ENCODE assay signal across 18 cellular contexts in genomic region chr10:21959998-21960397, GRCh38. TPM values are rescaled to one million over a fixed set of nuclear protein-coding genes. Genes with fewer than 3 reads are reported as not detected.
DNase-seq lines count a peak whose midpoint lies in the region; ATAC-seq and TF ChIP-seq lines count a peak whose summit lies in the region.
"Had no signal": no experiment of that assay in that cellular context is flagged by ENCODE, and none has a peak within 500 bp of the region (broad histone marks: within the 10 kb centered on the region; RNA-seq: fewer than 3 reads in every experiment).

No MANE protein-coding gene starts in this region.

- TF ChIP-seq CTCF in WTC11 (IDR thresholded peaks at IDR 0.05) (no peak), glutamatergic neuron (IDR thresholded peaks at IDR 0.05; ENCODE audit: partially characterized antibody, unreplicated experiment) (peak; percentile 7), left lung (IDR thresholded peaks at IDR 0.05) (no peak), mesothelial cell of epicardium (IDR thresholded peaks at IDR 0.05; ENCODE audit: unreplicated experiment) (no peak)

- POLR2A ChIA-PET in WTC11 (lab: Charles Lee), result no interaction called here

- H3K4me3 ChIP-seq in left lung, result no peak overlapping the region
- H3K4me3 ChIP-seq: SK-N-MC had no signal

- no peak overlapping the region for H3K27ac ChIP-seq in left lung
- H3K27ac ChIP-seq: 22Rv1, SK-N-MC had no signal

- no peaks in the 10 kb centered on the region for H3K27me3 ChIP-seq in left lung

- no peak for ATAC-seq in activated T-cell treated with anti-CD3 and anti-CD28 coated beads, Interleukin-2, amount 50 U/mL, for 72 hours (replicated peaks in 1 of 2)
- ATAC-seq in WTC11 (no peak), left lung (no peak)
- ATAC-seq: HepG2, Panc1 had no signal

- DNase-seq in activated T-cell treated with anti-CD3 and anti-CD28 coated beads, Interleukin-2, amount 50 U/mL, for 72 hours, result no peak
- DNase-seq in activated T-cell treated with anti-CD3 and anti-CD28 coated beads, Interleukin-2, amount 50 U/mL, for 24 hours, result no peak
- DNase-seq in WTC11 (ENCODE audit: low spot score) (no peak), glutamatergic neuron (no peak), left lung (no peak), cortex of kidney (lab: John Stamatoyannopoulos, UW) (no peak), mesothelial cell of epicardium (ENCODE audit: low spot score in 2 of 2, unreplicated experiment in 2 of 2) (no peak)
- DNase-seq in activated CD4-positive, alpha-beta T cell treated with anti-CD3 and anti-CD28 coated beads, Interleukin-2, amount 50 U/mL, for 1 hour, result no peak
- DNase-seq: CD4-positive, alpha-beta T cell; MM.1S; NCI-H2029; NCI-H446 treated with DMSO at 0.1 percent for 48 hours; NCI-H526; SIG-M5 had no signal

- peak overlapping the region; percentile 61 for H3K27ac Mint-ChIP-seq in activated T-cell treated with anti-CD3 and anti-CD28 coated beads, Interleukin-2, amount 50 U/mL, for 72 hours
- no peak overlapping the region for H3K27ac Mint-ChIP-seq in activated T-cell treated with anti-CD3 and anti-CD28 coated beads, Interleukin-2, amount 50 U/mL, for 24 hours
- peak overlapping the region; percentile 22; the same call in 1 of the 2 replicates for H3K27ac Mint-ChIP-seq in WTC11
- H3K27ac Mint-ChIP-seq in glutamatergic neuron (ENCODE audit: unreplicated experiment), result no peak overlapping the region
- H3K27ac Mint-ChIP-seq in mesothelial cell of epicardium, result no peak overlapping the region
- H3K27ac Mint-ChIP-seq: CD4-positive, alpha-beta T cell had no signal

- H3K36me3 Mint-ChIP-seq in activated T-cell treated with anti-CD3 and anti-CD28 coated beads, Interleukin-2, amount 50 U/mL, for 72 hours (ENCODE audit: insufficient read depth in 2 of 2), result peaks cover under 1% of the 10 kb centered on the region in 2 donors
- no peaks in the 10 kb centered on the region for H3K36me3 Mint-ChIP-seq in activated T-cell treated with anti-CD3 and anti-CD28 coated beads, Interleukin-2, amount 50 U/mL, for 24 hours (ENCODE audit: low read depth)
- H3K36me3 Mint-ChIP-seq in WTC11, result peaks cover 6% of the 10 kb centered on the region
- no peaks in the 10 kb centered on the region for H3K36me3 Mint-ChIP-seq in glutamatergic neuron (ENCODE audit: unreplicated experiment)
- peaks cover 5% of the 10 kb centered on the region for H3K36me3 Mint-ChIP-seq in mesothelial cell of epicardium

- intact Hi-C loops in left lung (cut with DNase I), result no loop called here

- no peak overlapping the region for H3K4me3 Mint-ChIP-seq in activated T-cell treated with anti-CD3 and anti-CD28 coated beads, Interleukin-2, amount 50 U/mL, for 72 hours
- H3K4me3 Mint-ChIP-seq in activated T-cell treated with anti-CD3 and anti-CD28 coated beads, Interleukin-2, amount 50 U/mL, for 24 hours, result no peak overlapping the region
- H3K4me3 Mint-ChIP-seq in WTC11, result no peak overlapping the region
- H3K4me3 Mint-ChIP-seq in glutamatergic neuron (ENCODE audit: unreplicated experiment), result no peak overlapping the region
- H3K4me3 Mint-ChIP-seq in mesothelial cell of epicardium, result no peak overlapping the region
- H3K4me3 Mint-ChIP-seq: CD4-positive, alpha-beta T cell had no signal

- H3K4me1 Mint-ChIP-seq in activated T-cell treated with anti-CD3 and anti-CD28 coated beads, Interleukin-2, amount 50 U/mL, for 72 hours (ENCODE audit: low read depth), result peaks cover 13% of the 10 kb centered on the region
- H3K4me1 Mint-ChIP-seq in activated T-cell treated with anti-CD3 and anti-CD28 coated beads, Interleukin-2, amount 50 U/mL, for 24 hours (ENCODE audit: low read depth), result peaks cover 17% of the 10 kb centered on the region
- peaks cover 3% of the 10 kb centered on the region; the same call in 1 of the 2 replicates for H3K4me1 Mint-ChIP-seq in WTC11
- no peaks in the 10 kb centered on the region for H3K4me1 Mint-ChIP-seq in glutamatergic neuron (ENCODE audit: low read depth, unreplicated experiment)
- no peaks in the 10 kb centered on the region for H3K4me1 Mint-ChIP-seq in mesothelial cell of epicardium

- CTCF ChIA-PET in WTC11 (lab: Charles Lee), result no interaction called here

- H3K27me3 Mint-ChIP-seq in activated T-cell treated with anti-CD3 and anti-CD28 coated beads, Interleukin-2, amount 50 U/mL, for 72 hours (ENCODE audit: low read depth), result no peaks in the 10 kb centered on the region
- H3K27me3 Mint-ChIP-seq in activated T-cell treated with anti-CD3 and anti-CD28 coated beads, Interleukin-2, amount 50 U/mL, for 24 hours, result no peaks in the 10 kb centered on the region
- H3K27me3 Mint-ChIP-seq in WTC11 (ENCODE audit: low read depth), result no peaks in the 10 kb centered on the region; the same call in 1 of the 2 replicates
- peaks cover 2% of the 10 kb centered on the region for H3K27me3 Mint-ChIP-seq in glutamatergic neuron (ENCODE audit: unreplicated experiment)
- no peaks in the 10 kb centered on the region for H3K27me3 Mint-ChIP-seq in mesothelial cell of epicardium (ENCODE audit: low read depth)
- H3K27me3 Mint-ChIP-seq: CD4-positive, alpha-beta T cell had no signal

- H3K9me3 ChIP-seq in left lung, result no peaks in the 10 kb centered on the region

- no peaks in the 10 kb centered on the region for H3K4me1 ChIP-seq in left lung

- peaks cover 0 to 3% of the 10 kb centered on the region in 2 donors for H3K9me3 Mint-ChIP-seq in activated T-cell treated with anti-CD3 and anti-CD28 coated beads, Interleukin-2, amount 50 U/mL, for 72 hours
- H3K9me3 Mint-ChIP-seq in activated T-cell treated with anti-CD3 and anti-CD28 coated beads, Interleukin-2, amount 50 U/mL, for 24 hours, result no peaks in the 10 kb centered on the region
- peaks cover 6% of the 10 kb centered on the region for H3K9me3 Mint-ChIP-seq in WTC11
- no peaks in the 10 kb centered on the region for H3K9me3 Mint-ChIP-seq in glutamatergic neuron (ENCODE audit: unreplicated experiment)
- peaks cover 13% of the 10 kb centered on the region for H3K9me3 Mint-ChIP-seq in mesothelial cell of epicardium
- H3K9me3 Mint-ChIP-seq: CD4-positive, alpha-beta T cell had no signal

- no peaks in the 10 kb centered on the region for H3K36me3 ChIP-seq in left lung

TF ChIP-seq in WTC11, 78 proteins besides CTCF, POLR2A, EP300 and RAD21:
- TF ChIP-seq SP1 (CRISPR knock-in tag; conservative IDR thresholded peaks at IDR 0.05), result no peak
- no peak for TF ChIP-seq TEAD1 (CRISPR knock-in tag; IDR thresholded peaks at IDR 0.05)
- no peak for TF ChIP-seq TP53 (CRISPR knock-in tag; IDR thresholded peaks at IDR 0.05)
- TF ChIP-seq OVOL2 (CRISPR knock-in tag; IDR thresholded peaks at IDR 0.05; ENCODE audit: borderline replicate concordance), result no peak
- no peak for TF ChIP-seq ETV6 (CRISPR knock-in tag; IDR thresholded peaks at IDR 0.05)
- TF ChIP-seq E2F5 (CRISPR knock-in tag; IDR thresholded peaks at IDR 0.05), result no peak
- no peak for TF ChIP-seq ATF2 (CRISPR knock-in tag; IDR thresholded peaks at IDR 0.05; ENCODE audit: borderline replicate concordance, low read depth)
- TF ChIP-seq ZNF232 (CRISPR knock-in tag; IDR thresholded peaks at IDR 0.05), result no peak
- no peak for TF ChIP-seq JUN (CRISPR knock-in tag; IDR thresholded peaks at IDR 0.05)
- TF ChIP-seq, protein P1, sequence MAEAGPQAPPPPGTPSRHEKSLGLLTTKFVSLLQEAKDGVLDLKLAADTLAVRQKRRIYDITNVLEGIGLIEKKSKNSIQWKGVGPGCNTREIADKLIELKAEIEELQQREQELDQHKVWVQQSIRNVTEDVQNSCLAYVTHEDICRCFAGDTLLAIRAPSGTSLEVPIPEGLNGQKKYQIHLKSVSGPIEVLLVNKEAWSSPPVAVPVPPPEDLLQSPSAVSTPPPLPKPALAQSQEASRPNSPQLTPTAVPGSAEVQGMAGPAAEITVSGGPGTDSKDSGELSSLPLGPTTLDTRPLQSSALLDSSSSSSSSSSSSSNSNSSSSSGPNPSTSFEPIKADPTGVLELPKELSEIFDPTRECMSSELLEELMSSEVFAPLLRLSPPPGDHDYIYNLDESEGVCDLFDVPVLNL (CRISPR knock-in tag; IDR thresholded peaks at IDR 0.05; ENCODE audit: borderline replicate concordance, low read depth), result no peak

RNA-seq across cellular contexts. Expression of gene DNAJC1, which starts 43.5 kb away (rescaled TPM):
- 10 to 100 TPM; 40.6 to 42.4 TPM for total RNA-seq in activated T-cell treated with anti-CD3 and anti-CD28 coated beads, Interleukin-2, amount 50 U/mL, for 72 hours
- total RNA-seq in WTC11 (2021), result 12.1 to 13.2 TPM (median 13.0 TPM) in 3 replicates
- 4.3 TPM for total RNA-seq in glutamatergic neuron (ENCODE audit: unreplicated experiment)
- 10 to 100 TPM; 36.6 to 40.9 TPM for total RNA-seq in left lung
- total RNA-seq in mesothelial cell of epicardium, result 23.7 to 27.2 TPM (median 26.2 TPM) in 3 replicates

Comparison
In these comparisons a context has a peak if more than half of its experiments do, and no peak if none do; other contexts are left out.
1. H3K27ac Mint-ChIP-seq: peak in activated T-cell treated with anti-CD3 and anti-CD28 coated beads, Interleukin-2, amount 50 U/mL, for 72 hours (single experiment) and WTC11 (single experiment); none in activated T-cell treated with anti-CD3 and anti-CD28 coated beads, Interleukin-2, amount 50 U/mL, for 24 hours (single experiment), glutamatergic neuron (single experiment) and mesothelial cell of epicardium (single experiment).